In genomic region chr11:132456735-132457328, GRCh38 we compare ENCODE assay signal across 27 cellular contexts.
DNase-seq lines count a peak whose midpoint lies in the region; ATAC-seq lines count a peak whose summit lies in the region.
"Had no signal": no experiment of that assay in that cellular context is flagged by ENCODE, and none has a peak within 500 bp of the region (broad histone marks: within the 10 kb centered on the region; RNA-seq: fewer than 3 reads in every experiment).

No MANE protein-coding gene starts in this region.

- H3K27ac Mint-ChIP-seq in activated T-helper 17 cell treated with anti-CD3 and anti-CD28 coated beads, Interleukin-2, amount 50 U/mL, for 72 hours = no peak overlapping the region
- H3K27ac Mint-ChIP-seq: activated T-helper 2 cell treated with anti-CD3 and anti-CD28 coated beads, Interferon-gamma antibody, Interleukin-2, Interleukin-4, amounts not matched to agents 10 μg/mL and 5 μg/mL and 100 μg/mL, durations not matched to agents 14 hours and 24 hours and 36 hours; memory B cell had no signal

- H3K4me1 Mint-ChIP-seq in activated T-helper 17 cell treated with anti-CD3 and anti-CD28 coated beads, Interleukin-2, amount 50 U/mL, for 72 hours = no peaks in the 10 kb centered on the region
- H3K4me1 Mint-ChIP-seq: memory B cell had no signal

- H3K9me3 Mint-ChIP-seq in activated T-helper 17 cell treated with anti-CD3 and anti-CD28 coated beads, Interleukin-2, amount 50 U/mL, for 72 hours = no peaks in the 10 kb centered on the region

- H3K27me3 Mint-ChIP-seq in activated T-helper 17 cell treated with anti-CD3 and anti-CD28 coated beads, Interleukin-2, amount 50 U/mL, for 72 hours = peaks cover 17% of the 10 kb centered on the region

- no peaks in the 10 kb centered on the region for H3K36me3 Mint-ChIP-seq in activated T-helper 17 cell treated with anti-CD3 and anti-CD28 coated beads, Interleukin-2, amount 50 U/mL, for 72 hours (ENCODE audit: low read depth)

- no peak for ATAC-seq in activated T-helper 17 cell treated with anti-CD3 and anti-CD28 coated beads, Interleukin-2, amount 50 U/mL, for 72 hours (replicated peaks)
- ATAC-seq: body of pancreas, left lung, sciatic nerve had no signal

- no peak overlapping the region for H3K4me3 Mint-ChIP-seq in activated T-helper 17 cell treated with anti-CD3 and anti-CD28 coated beads, Interleukin-2, amount 50 U/mL, for 72 hours
- H3K4me3 Mint-ChIP-seq: memory B cell had no signal

- DNase-seq in ELF-1 (ENCODE audit: low read depth, low spot score) = peak; percentile 23
- DNase-seq in NCI-H345 (lab: John Stamatoyannopoulos, UW) = peak; percentile 88
- peak; percentile 32 for DNase-seq in iPS-NIHi7 (ENCODE audit: extremely low spot score)
- peak; percentile 63 for DNase-seq in retina
- no peak for DNase-seq in SHP77 (lab: John Stamatoyannopoulos, UW)
- DNase-seq in C1 segment of cervical spinal cord (lab: John Stamatoyannopoulos, UW) = no peak
- DNase-seq: activated CD4-positive, alpha-beta T cell treated with anti-CD3 and anti-CD28 coated beads for 4 hours; activated naive CD4-positive, alpha-beta T cell treated with anti-CD3 and anti-CD28 coated beads, Interleukin-2, amount 50 U/mL, for 16 hours; body of pancreas; Caco-2; DND-41; dorsolateral prefrontal cortex; esophagus squamous epithelium; foreskin melanocyte; GOT3; left lung; MV-4-11; NCI-H1694; NCI-H526 treated with DMSO at 0.1 percent for 48 hours; Peyer's patch; SHP77 treated with DMSO at 0.1 percent for 48 hours; stimulated activated CD4-positive, alpha-beta T cell treated with anti-CD3 and anti-CD28 coated beads, Interleukin-4, amount 100 ng/mL, for 24 hours; transverse colon had no signal

Comparison
In these comparisons a context has a peak if more than half of its experiments do, and no peak if none do; other contexts are left out.
1. DNase-seq: peak in ELF-1 (single experiment), NCI-H345 (single experiment), iPS-NIHi7 (single experiment) and retina (single experiment); none in SHP77 (0 of 2) and C1 segment of cervical spinal cord (0 of 14).